20 cellular contexts compared by ENCODE assay signal in the genomic region with DNA sequence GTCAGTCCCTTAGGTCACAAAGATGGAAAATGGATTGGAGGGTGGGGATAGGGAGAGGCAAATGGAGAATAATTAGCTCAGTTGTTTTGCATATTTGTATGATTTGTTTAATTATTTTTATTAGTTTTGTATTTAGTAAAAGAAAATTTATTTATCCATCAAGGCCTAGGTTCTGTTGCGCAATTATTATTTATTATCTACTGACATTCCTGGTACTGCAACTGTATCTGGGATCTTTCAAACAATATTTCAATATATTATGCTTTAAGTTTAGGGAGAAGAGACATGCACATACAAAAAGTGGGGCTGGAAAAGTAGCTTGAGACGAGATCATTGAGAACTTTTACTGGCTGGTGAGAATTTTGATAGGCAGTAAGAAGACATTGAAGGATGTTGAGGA.
"Had no signal": no experiment of that assay in that cellular context is flagged by ENCODE, and none has a peak within 500 bp of the region (broad histone marks: within the 10 kb centered on the region; RNA-seq: fewer than 3 reads in every experiment).

No MANE protein-coding gene starts in this region.

- H3K4me1 ChIP-seq: SJSA1 had no signal

- H3K9ac ChIP-seq: KMS-11 had no signal

- H3K4me3 ChIP-seq: K562, SJSA1, SK-N-MC had no signal

- H3K4me2 ChIP-seq: KMS-11 had no signal

- H3K9me3 ChIP-seq: SJSA1 had no signal

- H3K36me3 ChIP-seq: SJSA1 had no signal

- FAIRE-seq: K562, RCC 7860 had no signal

- H3K27ac ChIP-seq: KMS-11, SJSA1, SK-N-MC had no signal

- H3K27me3 ChIP-seq: SJSA1 had no signal

- DNase-seq: Kasumi-1, MV-4-11, NCI-H1048, NCI-H1105, NCI-H1436 treated with DMSO at 0.1 percent for 48 hours, NCI-H1694, NCI-H2081, NCI-H2107, NCI-H226, NCI-H446, NCI-H69, NCI-H774, Right ventricle myocardium superior, RPMI8226, SIG-M5 had no signal

- ATAC-seq: K562 had no signal
